Comparison of ENCODE assay signal across 1 cellular context in genomic region chr20:32089637-32090330, GRCh38.
TF ChIP-seq lines count a peak whose summit lies in the region.

No MANE protein-coding gene starts in this region.

TF ChIP-seq in GM12878, 131 proteins besides CTCF, POLR2A, EP300 and RAD21:
- no peak for TF ChIP-seq NFIC (IDR thresholded peaks at IDR 0.05; ENCODE audit: low read depth, low read length)
TF ChIP-seq in GM12878: peak in this region for 0.
